Comparison of ENCODE assay signal across 37 cellular contexts in genomic region chr16:88878356-88878755, GRCh38.
"Had no signal": no experiment of that assay in that cellular context is flagged by ENCODE, and none has a peak within 500 bp of the region (broad histone marks: within the 10 kb centered on the region; RNA-seq: fewer than 3 reads in every experiment).

No MANE protein-coding gene starts in this region.

- H3K9me3 Mint-ChIP-seq: activated naive CD4-positive, alpha-beta T cell treated with anti-CD3 and anti-CD28 coated beads for 36 hours; activated naive CD4-positive, alpha-beta T cell treated with anti-CD3 and anti-CD28 coated beads, Interleukin-2, amount 50 U/mL, for 24 hours; activated naive CD4-positive, alpha-beta T cell treated with anti-CD3 and anti-CD28 coated beads, Interleukin-2, amount 50 U/mL, for 72 hours; activated naive CD8-positive, alpha-beta T cell treated with anti-CD3 and anti-CD28 coated beads, Interleukin-2, amount 50 U/mL, for 24 hours; activated T-cell treated with anti-CD3 and anti-CD28 coated beads, Interleukin-2, amount 50 U/mL, for 24 hours; activated T-cell treated with anti-CD3 and anti-CD28 coated beads, Interleukin-2, amount 50 U/mL, for 4 hours; activated T-cell treated with anti-CD3 and anti-CD28 coated beads, Interleukin-2, amount 50 U/mL, for 72 hours; activated T-helper 1 cell treated with anti-CD3 and anti-CD28 coated beads, Interleukin-12 subunit alpha, Interleukin-12 subunit beta, Interleukin-2, Interleukin-4 antibody, amounts not matched to agents 30 ng/mL and 10 ng/mL and 1 ng/mL, durations not matched to agents 14 hours and 24 hours and 36 hours; activated T-helper 17 cell treated with anti-CD3 and anti-CD28 coated beads, Interleukin-2, amount 50 U/mL, for 72 hours; activated T-helper 2 cell treated with anti-CD3 and anti-CD28 coated beads, Interferon-gamma antibody, Interleukin-2, Interleukin-4, amounts not matched to agents 10 μg/mL and 5 μg/mL and 100 μg/mL, durations not matched to agents 14 hours and 24 hours and 36 hours; brain; central memory CD8-positive, alpha-beta T cell had no signal

- H3K4me3 Mint-ChIP-seq: activated naive CD4-positive, alpha-beta T cell treated with anti-CD3 and anti-CD28 coated beads for 36 hours; activated naive CD4-positive, alpha-beta T cell treated with anti-CD3 and anti-CD28 coated beads, Interleukin-2, amount 10 ng/mL, durations not matched to agents 7 days and 5 days; activated naive CD4-positive, alpha-beta T cell treated with anti-CD3 and anti-CD28 coated beads, Interleukin-2, amount 50 U/mL, for 24 hours; activated naive CD8-positive, alpha-beta T cell; activated naive CD8-positive, alpha-beta T cell treated with anti-CD3 and anti-CD28 coated beads for 36 hours; activated naive CD8-positive, alpha-beta T cell treated with anti-CD3 and anti-CD28 coated beads, Interleukin-2, amount 10 ng/mL, durations not matched to agents 7 days and 5 days; activated naive CD8-positive, alpha-beta T cell treated with anti-CD3 and anti-CD28 coated beads, Interleukin-2, amount 50 U/mL, for 24 hours; activated T-cell treated with anti-CD3 and anti-CD28 coated beads, Interleukin-2, amount 50 U/mL, for 24 hours; activated T-cell treated with anti-CD3 and anti-CD28 coated beads, Interleukin-2, amount 50 U/mL, for 4 hours; activated T-cell treated with anti-CD3 and anti-CD28 coated beads, Interleukin-2, amount 50 U/mL, for 72 hours; activated T-helper 1 cell treated with anti-CD3 and anti-CD28 coated beads, Interleukin-12 subunit alpha, Interleukin-12 subunit beta, Interleukin-2, Interleukin-4 antibody, amounts not matched to agents 30 ng/mL and 10 ng/mL and 1 ng/mL, durations not matched to agents 14 hours and 24 hours and 36 hours; activated T-helper 17 cell treated with anti-CD3 and anti-CD28 coated beads, Interleukin-2, amount 50 U/mL, for 72 hours; brain; central memory CD8-positive, alpha-beta T cell had no signal

- H3K27me3 Mint-ChIP-seq: activated naive CD4-positive, alpha-beta T cell treated with anti-CD3 and anti-CD28 coated beads, Interleukin-2, amount 50 U/mL, for 24 hours; activated naive CD8-positive, alpha-beta T cell; activated naive CD8-positive, alpha-beta T cell treated with anti-CD3 and anti-CD28 coated beads for 36 hours; activated naive CD8-positive, alpha-beta T cell treated with anti-CD3 and anti-CD28 coated beads, Interleukin-2, amount 10 ng/mL, durations not matched to agents 7 days and 5 days; activated naive CD8-positive, alpha-beta T cell treated with anti-CD3 and anti-CD28 coated beads, Interleukin-2, amount 50 U/mL, for 24 hours; activated T-cell treated with anti-CD3 and anti-CD28 coated beads, Interleukin-2, amount 50 U/mL, for 24 hours; activated T-helper 17 cell treated with anti-CD3 and anti-CD28 coated beads, Interleukin-2, amount 50 U/mL, for 72 hours; central memory CD8-positive, alpha-beta T cell had no signal

- H3K27ac ChIP-seq: adrenal gland, ascending aorta, body of pancreas, brain microvascular endothelial cell, breast epithelium, cardiac muscle cell had no signal

- ATAC-seq: activated naive CD4-positive, alpha-beta T cell treated with anti-CD3 and anti-CD28 coated beads, Interleukin-2, amount 50 U/mL, for 72 hours; activated naive CD8-positive, alpha-beta T cell treated with anti-CD3 and anti-CD28 coated beads, Interleukin-2, amount 50 U/mL, for 24 hours; activated T-cell treated with anti-CD3 and anti-CD28 coated beads, Interleukin-2, amount 50 U/mL, for 4 hours; activated T-cell treated with anti-CD3 and anti-CD28 coated beads, Interleukin-2, amount 50 U/mL, for 72 hours; activated T-helper 17 cell treated with anti-CD3 and anti-CD28 coated beads, Interleukin-2, amount 50 U/mL, for 72 hours; body of pancreas had no signal

- H3K27ac Mint-ChIP-seq: activated naive CD4-positive, alpha-beta T cell treated with anti-CD3 and anti-CD28 coated beads for 36 hours; activated naive CD4-positive, alpha-beta T cell treated with anti-CD3 and anti-CD28 coated beads, Interleukin-2, amount 10 ng/mL, durations not matched to agents 7 days and 5 days; activated naive CD4-positive, alpha-beta T cell treated with anti-CD3 and anti-CD28 coated beads, Interleukin-2, amount 50 U/mL, for 24 hours; activated naive CD4-positive, alpha-beta T cell treated with anti-CD3 and anti-CD28 coated beads, Interleukin-2, amount 50 U/mL, for 72 hours; activated naive CD8-positive, alpha-beta T cell; activated naive CD8-positive, alpha-beta T cell treated with anti-CD3 and anti-CD28 coated beads for 36 hours; activated naive CD8-positive, alpha-beta T cell treated with anti-CD3 and anti-CD28 coated beads, Interleukin-2, amount 10 ng/mL, durations not matched to agents 7 days and 5 days; activated naive CD8-positive, alpha-beta T cell treated with anti-CD3 and anti-CD28 coated beads, Interleukin-2, amount 50 U/mL, for 24 hours; activated T-cell treated with anti-CD3 and anti-CD28 coated beads, Interleukin-2, amount 50 U/mL, for 24 hours; activated T-cell treated with anti-CD3 and anti-CD28 coated beads, Interleukin-2, amount 50 U/mL, for 72 hours; activated T-helper 1 cell treated with anti-CD3 and anti-CD28 coated beads, Interleukin-12 subunit alpha, Interleukin-12 subunit beta, Interleukin-2, Interleukin-4 antibody, amounts not matched to agents 30 ng/mL and 10 ng/mL and 1 ng/mL, durations not matched to agents 14 hours and 24 hours and 36 hours; activated T-helper 17 cell treated with anti-CD3 and anti-CD28 coated beads, Interleukin-2, amount 50 U/mL, for 72 hours; activated T-helper 2 cell treated with anti-CD3 and anti-CD28 coated beads, Interferon-gamma antibody, Interleukin-2, Interleukin-4, amounts not matched to agents 10 μg/mL and 5 μg/mL and 100 μg/mL, durations not matched to agents 14 hours and 24 hours and 36 hours; brain had no signal

- H3K9me3 ChIP-seq: adrenal gland, ascending aorta, body of pancreas, breast epithelium had no signal

- DNase-seq: activated effector memory CD4-positive, alpha-beta T cell treated with anti-CD3 and anti-CD28 coated beads, Interleukin-2, amount 50 U/mL, for 16 hours; activated effector memory CD4-positive, alpha-beta T cell treated with Interleukin-2 at 50 U/mL for 16 hours; activated gamma-delta T cell; activated gamma-delta T cell treated with Interleukin-2 at 50 U/mL for 16 hours; activated naive CD4-positive, alpha-beta T cell; activated naive CD4-positive, alpha-beta T cell treated with anti-CD3 and anti-CD28 coated beads for 36 hours; activated naive CD4-positive, alpha-beta T cell treated with anti-CD3 and anti-CD28 coated beads, Interleukin-2, amount 10 ng/mL, durations not matched to agents 7 days and 5 days; activated naive CD4-positive, alpha-beta T cell treated with anti-CD3 and anti-CD28 coated beads, Interleukin-2, amount 50 U/mL, for 16 hours; activated naive CD4-positive, alpha-beta T cell treated with Interleukin-2 at 50 U/mL for 16 hours; activated naive CD8-positive, alpha-beta T cell treated with anti-CD3 and anti-CD28 coated beads for 36 hours; activated naive CD8-positive, alpha-beta T cell treated with anti-CD3 and anti-CD28 coated beads, Interleukin-2, amount 10 ng/mL, durations not matched to agents 7 days and 5 days; activated naive CD8-positive, alpha-beta T cell treated with anti-CD3 and anti-CD28 coated beads, Interleukin-2, amount 50 U/mL, for 24 hours; activated T-cell treated with anti-CD3 and anti-CD28 coated beads, Interleukin-2, amount 50 U/mL, for 1 hour; activated T-cell treated with anti-CD3 and anti-CD28 coated beads, Interleukin-2, amount 50 U/mL, for 24 hours; activated T-cell treated with anti-CD3 and anti-CD28 coated beads, Interleukin-2, amount 50 U/mL, for 4 hours; activated T-cell treated with anti-CD3 and anti-CD28 coated beads, Interleukin-2, amount 50 U/mL, for 48 hours; activated T-cell treated with anti-CD3 and anti-CD28 coated beads, Interleukin-2, amount 50 U/mL, for 72 hours; adrenal gland; amniotic stem cell; amygdala; anterior cingulate cortex; aorta; body of pancreas; brain microvascular endothelial cell; central memory CD4-positive, alpha-beta T cell; cerebellar nuclear complex had no signal

- H3K4me1 Mint-ChIP-seq: activated naive CD4-positive, alpha-beta T cell treated with anti-CD3 and anti-CD28 coated beads, Interleukin-2, amount 10 ng/mL, durations not matched to agents 7 days and 5 days; activated naive CD8-positive, alpha-beta T cell treated with anti-CD3 and anti-CD28 coated beads for 36 hours; activated naive CD8-positive, alpha-beta T cell treated with anti-CD3 and anti-CD28 coated beads, Interleukin-2, amount 10 ng/mL, durations not matched to agents 7 days and 5 days; activated T-helper 17 cell treated with anti-CD3 and anti-CD28 coated beads, Interleukin-2, amount 50 U/mL, for 72 hours had no signal

- H3K36me3 Mint-ChIP-seq: activated naive CD4-positive, alpha-beta T cell treated with anti-CD3 and anti-CD28 coated beads, Interleukin-2, amount 10 ng/mL, durations not matched to agents 7 days and 5 days; activated naive CD4-positive, alpha-beta T cell treated with anti-CD3 and anti-CD28 coated beads, Interleukin-2, amount 50 U/mL, for 24 hours; activated naive CD4-positive, alpha-beta T cell treated with anti-CD3 and anti-CD28 coated beads, Interleukin-2, amount 50 U/mL, for 72 hours; activated naive CD8-positive, alpha-beta T cell; activated naive CD8-positive, alpha-beta T cell treated with anti-CD3 and anti-CD28 coated beads for 36 hours; activated naive CD8-positive, alpha-beta T cell treated with anti-CD3 and anti-CD28 coated beads, Interleukin-2, amount 10 ng/mL, durations not matched to agents 7 days and 5 days had no signal

- H3K36me3 ChIP-seq: adrenal gland, ascending aorta, brain microvascular endothelial cell, breast epithelium, cardiac muscle cell had no signal

- H3K4me1 ChIP-seq: adrenal gland, ascending aorta, body of pancreas, breast epithelium had no signal

- H3K27me3 ChIP-seq: adrenal gland, ascending aorta, body of pancreas, breast epithelium, cardiac muscle cell had no signal

- H3K4me3 ChIP-seq: adrenal gland, ascending aorta, body of pancreas, breast epithelium, cardiac muscle cell had no signal
